27 cellular contexts compared by ENCODE assay signal in genomic region chr13:30762643-30763042, GRCh38. TPM values are rescaled to one million over a fixed set of nuclear protein-coding genes. Genes with fewer than 3 reads are reported as not detected.
"Had no signal": no experiment of that assay in that cellular context is flagged by ENCODE, and none has a peak within 500 bp of the region (broad histone marks: within the 10 kb centered on the region; RNA-seq: fewer than 3 reads in every experiment).

No MANE protein-coding gene starts in this region.

- H3K27me3 ChIP-seq: cardiac muscle cell, MG63 had no signal

- ATAC-seq: activated CD4-positive, CD25-positive, alpha-beta regulatory T cell treated with anti-CD3 and anti-CD28 coated beads, Interleukin-2, amount 50 U/mL, for 24 hours; activated CD8-positive, alpha-beta T cell treated with anti-CD3 and anti-CD28 coated beads, Interleukin-2, amount 10 ng/mL, durations not matched to agents 7 days and 5 days; activated naive CD4-positive, alpha-beta T cell treated with anti-CD3 and anti-CD28 coated beads, Interleukin-2, amount 50 U/mL, for 72 hours; activated naive CD8-positive, alpha-beta T cell treated with anti-CD3 and anti-CD28 coated beads, Interleukin-2, amount 50 U/mL, for 24 hours; activated T-cell treated with anti-CD3 and anti-CD28 coated beads, Interleukin-2, amount 50 U/mL, for 4 hours; Panc1; Right ventricle myocardium inferior had no signal

- H3K36me3 Mint-ChIP-seq: brain had no signal

- H3K27ac Mint-ChIP-seq: activated CD8-positive, alpha-beta T cell treated with anti-CD3 and anti-CD28 coated beads, Interleukin-2, amount 10 ng/mL, durations not matched to agents 7 days and 5 days; activated naive CD4-positive, alpha-beta T cell treated with anti-CD3 and anti-CD28 coated beads, Interleukin-2, amount 50 U/mL, for 72 hours; activated naive CD8-positive, alpha-beta T cell treated with anti-CD3 and anti-CD28 coated beads, Interleukin-2, amount 50 U/mL, for 24 hours; brain; T-helper 2 cell treated with Interferon-gamma antibody and Interleukin-4, amounts not matched to agents 5 μg/mL and 100 μg/mL, for 36 hours had no signal

- H3K27ac ChIP-seq: cardiac muscle cell had no signal

- H3K4me3 Mint-ChIP-seq: activated CD8-positive, alpha-beta T cell treated with anti-CD3 and anti-CD28 coated beads, Interleukin-2, amount 10 ng/mL, durations not matched to agents 7 days and 5 days; activated naive CD8-positive, alpha-beta T cell treated with anti-CD3 and anti-CD28 coated beads, Interleukin-2, amount 50 U/mL, for 24 hours; activated T-cell treated with anti-CD3 and anti-CD28 coated beads, Interleukin-2, amount 50 U/mL, for 4 hours; brain; T-helper 2 cell treated with Interferon-gamma antibody and Interleukin-4, amounts not matched to agents 5 μg/mL and 100 μg/mL, for 36 hours had no signal

- H3K9me3 Mint-ChIP-seq: activated naive CD4-positive, alpha-beta T cell treated with anti-CD3 and anti-CD28 coated beads, Interleukin-2, amount 50 U/mL, for 72 hours; activated naive CD8-positive, alpha-beta T cell treated with anti-CD3 and anti-CD28 coated beads, Interleukin-2, amount 50 U/mL, for 24 hours; activated T-cell treated with anti-CD3 and anti-CD28 coated beads, Interleukin-2, amount 50 U/mL, for 4 hours; T-helper 2 cell treated with Interferon-gamma antibody and Interleukin-4, amounts not matched to agents 5 μg/mL and 100 μg/mL, for 36 hours had no signal

- H3K9me3 ChIP-seq: MG63, SK-N-SH had no signal

- H3K36me3 ChIP-seq: cardiac muscle cell, MG63 had no signal

- H3K27me3 Mint-ChIP-seq: activated naive CD8-positive, alpha-beta T cell treated with anti-CD3 and anti-CD28 coated beads, Interleukin-2, amount 50 U/mL, for 24 hours had no signal

- H3K4me3 ChIP-seq: cardiac muscle cell, MG63 had no signal

- DNase-seq: activated CD4-positive, alpha-beta T cell treated with anti-CD3 and anti-CD28 coated beads for 4 hours; activated CD8-positive, alpha-beta T cell treated with anti-CD3 and anti-CD28 coated beads, Interleukin-2, amount 10 ng/mL, durations not matched to agents 7 days and 5 days; activated effector memory CD4-positive, alpha-beta T cell treated with anti-CD3 and anti-CD28 coated beads, Interleukin-2, amount 50 U/mL, for 16 hours; activated naive CD4-positive, alpha-beta T cell treated with Interleukin-2 at 50 U/mL for 16 hours; activated naive CD8-positive, alpha-beta T cell treated with anti-CD3 and anti-CD28 coated beads, Interleukin-2, amount 50 U/mL, for 24 hours; activated T-cell treated with anti-CD3 and anti-CD28 coated beads, Interleukin-2, amount 50 U/mL, for 4 hours; amygdala; MG63; MV-4-11; NCI-H1105 treated with DMSO at 0.1 percent for 48 hours; NCI-H1436 treated with DMSO at 0.1 percent for 48 hours; NCI-H187 treated with DMSO at 0.1 percent for 48 hours; NCI-H2081 treated with DMSO at 0.1 percent for 48 hours; NCI-H2227 treated with DMSO at 0.1 percent for 48 hours; NCI-H526 treated with DMSO at 0.1 percent for 48 hours; NCI-H82; RPMI8226; SK-N-SH; SW 1271 had no signal

RNA-seq across cellular contexts. Expression of gene ALOX5AP, which starts 27.3 kb away (rescaled TPM):
- total RNA-seq: cardiac muscle cell, NCI-H460 had no signal
